In genomic region chr18:50297621-50298442, GRCh38 we compare ENCODE assay signal across 8 cellular contexts. TPM values are rescaled to one million over a fixed set of nuclear protein-coding genes. Genes with fewer than 3 reads are reported as not detected.
DNase-seq lines count a peak whose midpoint lies in the region; ATAC-seq and TF ChIP-seq lines count a peak whose summit lies in the region.

No MANE protein-coding gene starts in this region.

- H3K27me3 ChIP-seq in A673 (replicated peaks; ENCODE audit: insufficient read depth, low read depth, low read length, poor library complexity), result peaks cover 26% of the 10 kb centered on the region

- intact Hi-C loops in A673 (cut with micrococcal nuclease; ENCODE audit: unreplicated experiment), result no loop called here

- TF ChIP-seq CTCF in A673 (conservative IDR thresholded peaks at IDR 0.05; ENCODE audit: low read depth, low read length), result no peak

- peak overlapping the region; percentile 62 for H3K4me3 Mint-ChIP-seq in stimulated activated effector memory CD8-positive, alpha-beta T cell treated with anti-CD3 and anti-CD28 coated beads, Interleukin-12 subunit alpha, Interleukin-12 subunit beta, amount 100 ng/mL, for 72 hours

- peaks cover 13% of the 10 kb centered on the region for H3K4me1 Mint-ChIP-seq in stimulated activated effector memory CD8-positive, alpha-beta T cell treated with anti-CD3 and anti-CD28 coated beads, Interleukin-12 subunit alpha, Interleukin-12 subunit beta, amount 100 ng/mL, for 72 hours

- H3K27ac ChIP-seq in A673 (ENCODE audit: low read depth, low read length, poor library complexity, severe bottlenecking), result no peak overlapping the region

- no peaks in the 10 kb centered on the region for H3K36me3 Mint-ChIP-seq in stimulated activated effector memory CD8-positive, alpha-beta T cell treated with anti-CD3 and anti-CD28 coated beads, Interleukin-12 subunit alpha, Interleukin-12 subunit beta, amount 100 ng/mL, for 72 hours

- ATAC-seq in GM18520 (IDR thresholded peaks at IDR 0.05; ENCODE audit: unreplicated experiment) (peak; percentile 99), HG03060 (IDR thresholded peaks at IDR 0.05; ENCODE audit: low read depth, unreplicated experiment) (peak; percentile 97)
- peak; percentile 98 for ATAC-seq in stimulated activated effector memory CD8-positive, alpha-beta T cell treated with anti-CD3 and anti-CD28 coated beads, Interleukin-12 subunit alpha, Interleukin-12 subunit beta, amount 100 ng/mL, for 72 hours

- BruUV-seq in A673 (replicated peaks; lab: Mats Ljungman, UMichigan), result no TSS peak

- H3K36me3 ChIP-seq in A673 (ENCODE audit: insufficient read depth, low read length, poor library complexity, severe bottlenecking), result no peaks in the 10 kb centered on the region

- DNase-seq in A673 (ENCODE audit: low spot score) (peak; percentile 66), NCI-H446 treated with DMSO at 0.1 percent for 48 hours (lab: John Stamatoyannopoulos, UW) (peak; percentile 27), erythroblast (lab: John Stamatoyannopoulos, UW) (peak; percentile 74 to 82), middle frontal gyrus (ENCODE audit: extremely low spot score, low spot score) (peak; percentile 17)
- DNase-seq in activated CD8-positive, alpha-beta memory T cell treated with anti-CD3 and anti-CD28 coated beads, Interleukin-2, amount 50 U/mL, for 4 hours, result peak; percentile 59
- DNase-seq in stimulated activated effector memory CD8-positive, alpha-beta T cell treated with anti-CD3 and anti-CD28 coated beads, Interleukin-12 subunit alpha, Interleukin-12 subunit beta, amount 100 ng/mL, for 72 hours (ENCODE audit: low spot score in 2 of 2), result peak; percentile 51 to 83

- no peaks in the 10 kb centered on the region for H3K9me3 ChIP-seq in A673 (ENCODE audit: low read depth, low read length, poor library complexity, severe bottlenecking)

- H3K4me1 ChIP-seq in A673 (ENCODE audit: insufficient read depth, low read length, poor library complexity, severe bottlenecking), result no peaks in the 10 kb centered on the region

- TF ChIP-seq POLR2A in erythroblast (IDR thresholded peaks at IDR 0.05; ENCODE audit: low read length), result no peak

- no peaks in the 10 kb centered on the region for H3K9me3 Mint-ChIP-seq in stimulated activated effector memory CD8-positive, alpha-beta T cell treated with anti-CD3 and anti-CD28 coated beads, Interleukin-12 subunit alpha, Interleukin-12 subunit beta, amount 100 ng/mL, for 72 hours

- peak overlapping the region; percentile 33 for H3K4me3 ChIP-seq in A673 (ENCODE audit: low read depth, low read length, poor library complexity, severe bottlenecking)

- POLR2A ChIA-PET in A673 (lab: Charles Lee; ENCODE audit: low non-redundant PET), result no interaction called here

- CTCF ChIA-PET in A673 (lab: Charles Lee), result interaction anchor here (0.6 kb wide), 1 partner anchor 87 kb away, joined by 4 read pairs; no protein-coding TSS in a partner anchor

- peak overlapping the region; percentile 12 for H3K27ac Mint-ChIP-seq in stimulated activated effector memory CD8-positive, alpha-beta T cell treated with anti-CD3 and anti-CD28 coated beads, Interleukin-12 subunit alpha, Interleukin-12 subunit beta, amount 100 ng/mL, for 72 hours

RNA-seq across cellular contexts. Expression of gene CXXC1, which starts 10.3 kb away (rescaled TPM):
- 89.5 and 94.5 TPM in 2 replicates for total RNA-seq in A673 (2021)

RNA-seq across cellular contexts. Expression of gene MBD1, which starts 16.5 kb away (rescaled TPM):
- 65.2 and 70.8 TPM in 2 replicates for total RNA-seq in A673 (2021)

RNA-seq across cellular contexts. Expression of gene CFAP53, which starts 31.5 kb away (rescaled TPM):
- 0.22 and 0.26 TPM in 2 replicates for total RNA-seq in A673 (2021)

Comparison
In these comparisons a context has a peak if more than half of its experiments do, and no peak if none do; other contexts are left out.
1. DNase-seq: peak in every context shown above with its lines; median percentile 78 in erythroblast; 67 in stimulated activated effector memory CD8-positive, alpha-beta T cell treated with anti-CD3 and anti-CD28 coated beads, Interleukin-12 subunit alpha, Interleukin-12 subunit beta, amount 100 ng/mL, for 72 hours; 66 in A673; 59 in activated CD8-positive, alpha-beta memory T cell treated with anti-CD3 and anti-CD28 coated beads, Interleukin-2, amount 50 U/mL, for 4 hours; 27 in NCI-H446 treated with DMSO at 0.1 percent for 48 hours; 17 in middle frontal gyrus.